In genomic region chr13:110156186-110157065, GRCh38 we compare ENCODE assay signal across 16 cellular contexts.
DNase-seq lines count a peak whose midpoint lies in the region; ATAC-seq and TF ChIP-seq lines count a peak whose summit lies in the region.
"Had no signal": no experiment of that assay in that cellular context is flagged by ENCODE, and none has a peak within 500 bp of the region (broad histone marks: within the 10 kb centered on the region; RNA-seq: fewer than 3 reads in every experiment).

No MANE protein-coding gene starts in this region.

- CTCF ChIA-PET in activated CD8-positive, alpha-beta T cell treated with anti-CD3 and anti-CD28 coated beads for 36 hours (lab: Charles Lee) = interaction anchor here (0.6 kb wide), 1 partner anchor 41 kb away, joined by 3 read pairs; no protein-coding TSS in a partner anchor

- peaks cover 13% of the 10 kb centered on the region for H3K4me1 Mint-ChIP-seq in endothelial cell (ENCODE audit: unreplicated experiment)
- no peaks in the 10 kb centered on the region for H3K4me1 Mint-ChIP-seq in activated CD8-positive, alpha-beta T cell treated with anti-CD3 and anti-CD28 coated beads for 36 hours (ENCODE audit: low read depth)

- no peak for ATAC-seq in GM19351 (IDR thresholded peaks at IDR 0.05; ENCODE audit: unreplicated experiment)
- no peak for ATAC-seq in activated CD8-positive, alpha-beta T cell treated with anti-CD3 and anti-CD28 coated beads for 36 hours

- H3K36me3 Mint-ChIP-seq in endothelial cell (ENCODE audit: low read depth, unreplicated experiment) = peaks cover 71% of the 10 kb centered on the region
- no peaks in the 10 kb centered on the region for H3K36me3 Mint-ChIP-seq in activated CD8-positive, alpha-beta T cell treated with anti-CD3 and anti-CD28 coated beads for 36 hours (ENCODE audit: low read depth)

- H3K27me3 Mint-ChIP-seq in endothelial cell (ENCODE audit: unreplicated experiment) = peaks cover 11% of the 10 kb centered on the region
- H3K27me3 Mint-ChIP-seq in activated CD8-positive, alpha-beta T cell treated with anti-CD3 and anti-CD28 coated beads for 36 hours = no peaks in the 10 kb centered on the region

- no peak overlapping the region for H3K4me3 ChIP-seq in stomach smooth muscle (ENCODE audit: low read length in 2 of 2)
- H3K4me3 ChIP-seq: BLaER1, HAP-1, SJCRH30 had no signal

- no peaks in the 10 kb centered on the region for H3K27me3 ChIP-seq in stomach smooth muscle (ENCODE audit: control insufficient read depth in 1 of 2, insufficient read depth in 2 of 2, low read length in 2 of 2)
- H3K27me3 ChIP-seq: BLaER1, SJCRH30 had no signal

- peak overlapping the region; percentile 42 for H3K4me3 Mint-ChIP-seq in endothelial cell (ENCODE audit: unreplicated experiment)
- H3K4me3 Mint-ChIP-seq in activated CD8-positive, alpha-beta T cell treated with anti-CD3 and anti-CD28 coated beads for 36 hours = no peak overlapping the region

- POLR2A ChIA-PET in activated CD8-positive, alpha-beta T cell treated with anti-CD3 and anti-CD28 coated beads for 36 hours (lab: Charles Lee) = no interaction called here

- no peak for TF ChIP-seq CTCF in endothelial cell (IDR thresholded peaks at IDR 0.05; ENCODE audit: unreplicated experiment)
- TF ChIP-seq CTCF in activated CD8-positive, alpha-beta T cell treated with anti-CD3 and anti-CD28 coated beads for 36 hours (IDR thresholded peaks at IDR 0.05) = no peak

- H3K4me1 ChIP-seq in stomach smooth muscle (ENCODE audit: control insufficient read depth, insufficient read depth, low read length) = peaks cover 7% of the 10 kb centered on the region
- H3K4me1 ChIP-seq: HAP-1, SJCRH30 had no signal

- H3K9me3 Mint-ChIP-seq in endothelial cell (ENCODE audit: unreplicated experiment) = no peaks in the 10 kb centered on the region
- no peaks in the 10 kb centered on the region for H3K9me3 Mint-ChIP-seq in activated CD8-positive, alpha-beta T cell treated with anti-CD3 and anti-CD28 coated beads for 36 hours

- peak overlapping the region in 1 of 2 donors; percentile 9 for H3K9ac ChIP-seq in stomach smooth muscle (ENCODE audit: low read length in 2 of 2)
- H3K9ac ChIP-seq: BLaER1 had no signal

- H3K9me3 ChIP-seq in stomach smooth muscle (ENCODE audit: control insufficient read depth in 2 of 2, low read length in 2 of 2) = no peaks in the 10 kb centered on the region
- H3K9me3 ChIP-seq: HAP-1, SJCRH30 had no signal

- H3K36me3 ChIP-seq in stomach smooth muscle (ENCODE audit: control insufficient read depth in 2 of 2, insufficient read depth in 2 of 2, low read length in 2 of 2) = peaks cover 76% of the 10 kb centered on the region in 2 donors
- H3K36me3 ChIP-seq: BLaER1, HAP-1 had no signal

- intact Hi-C loops in activated CD8-positive, alpha-beta T cell treated with anti-CD3 and anti-CD28 coated beads for 36 hours (cut with micrococcal nuclease) = no loop called here

- peak overlapping the region; percentile 33 for H3K27ac ChIP-seq in stomach smooth muscle (ENCODE audit: low read length)
- H3K27ac ChIP-seq: BLaER1, RWPE1, SJCRH30 had no signal

- DNase-seq in amniotic epithelial cell (ENCODE audit: low read depth) (peak; percentile 21), endothelial cell (ENCODE audit: low spot score) (no peak), left kidney (ENCODE audit: low read depth, low spot score) (peak; percentile 16), NCI-H2196 treated with DMSO at 0.1 percent for 48 hours (lab: John Stamatoyannopoulos, UW; ENCODE audit: unreplicated experiment) (no peak)
- no peak for DNase-seq in activated CD8-positive, alpha-beta T cell treated with anti-CD3 and anti-CD28 coated beads for 36 hours
- DNase-seq: Karpas-422, MM.1S, NCI-H2029 treated with DMSO at 0.1 percent for 48 hours, NCI-H2227 treated with DMSO at 0.1 percent for 48 hours, NCI-H524 treated with DMSO at 0.1 percent for 48 hours, SJCRH30 had no signal

- peak overlapping the region; percentile 75 for H3K27ac Mint-ChIP-seq in endothelial cell (ENCODE audit: unreplicated experiment)
- H3K27ac Mint-ChIP-seq in activated CD8-positive, alpha-beta T cell treated with anti-CD3 and anti-CD28 coated beads for 36 hours = no peak overlapping the region

Comparison
In these comparisons a context has a peak if more than half of its experiments do, and no peak if none do; other contexts are left out.
1. DNase-seq: peak in amniotic epithelial cell (single experiment) and left kidney (single experiment); none in endothelial cell (single experiment), NCI-H2196 treated with DMSO at 0.1 percent for 48 hours (single experiment) and activated CD8-positive, alpha-beta T cell treated with anti-CD3 and anti-CD28 coated beads for 36 hours (single experiment).